In the genomic region with DNA sequence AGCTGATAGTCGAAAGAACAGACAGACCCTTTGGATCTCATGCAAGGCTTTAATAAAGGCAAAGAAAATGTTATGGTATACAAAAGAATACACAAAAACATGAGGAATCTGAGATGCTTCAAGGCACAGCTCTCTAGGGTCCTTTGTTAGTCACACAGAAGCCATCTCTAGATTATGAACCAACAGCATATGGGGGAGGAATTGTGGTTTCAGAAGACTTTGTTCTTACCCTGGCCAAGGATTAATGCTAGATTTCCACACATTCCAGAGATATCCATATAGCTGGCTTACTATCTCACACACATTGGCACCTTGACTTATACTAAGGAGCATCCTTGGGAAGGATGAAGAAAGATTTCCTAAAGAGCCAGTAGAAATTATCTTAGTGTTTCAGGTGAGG, we compare ENCODE assay signal across 23 cellular contexts.
"Had no signal": no experiment of that assay in that cellular context is flagged by ENCODE, and none has a peak within 500 bp of the region (broad histone marks: within the 10 kb centered on the region; RNA-seq: fewer than 3 reads in every experiment).

No MANE protein-coding gene starts in this region.

- H3K9ac ChIP-seq: neural progenitor cell had no signal

- H3K4me1 ChIP-seq: esophagus muscularis mucosa, foreskin keratinocyte, gastroesophageal sphincter, left lung, neural progenitor cell, prostate gland, right atrium auricular region, upper lobe of left lung had no signal

- H3K4me2 ChIP-seq: neural progenitor cell had no signal

- DNase-seq: dermis blood vessel endothelial cell; effector memory CD4-positive, alpha-beta T cell; foreskin keratinocyte; heart left ventricle; hippocampal formation; left cardiac atrium; left lung; mesenchymal stem cell; midbrain; naive thymus-derived CD4-positive, alpha-beta T cell; stimulated activated CD4-positive, alpha-beta T cell treated with anti-CD3 and anti-CD28 coated beads, Interleukin-15, amount 100 ng/mL, for 24 hours; stimulated activated CD4-positive, alpha-beta T cell treated with anti-CD3 and anti-CD28 coated beads, Interleukin-2, amount 100 ng/mL, for 48 hours; stimulated activated naive B cell treated with anti-CD40 and anti-IgM and Interleukin-4, amounts not matched to agents 10 μg/mL and 1 μg/mL and 100 μg/mL, for 72 hours; upper lobe of left lung had no signal

- H3K27me3 ChIP-seq: esophagus muscularis mucosa, foreskin keratinocyte, gastroesophageal sphincter, heart left ventricle, left lung, neural progenitor cell, right atrium auricular region, tibial nerve, upper lobe of left lung had no signal

- H3K36me3 ChIP-seq: esophagus muscularis mucosa, gastroesophageal sphincter, heart left ventricle, left lung, neural progenitor cell, prostate gland, right atrium auricular region, thoracic aorta, tibial nerve, upper lobe of left lung had no signal

- H3K9me3 ChIP-seq: esophagus muscularis mucosa, gastroesophageal sphincter, heart left ventricle, left lung, prostate gland, right atrium auricular region, thoracic aorta, tibial nerve, upper lobe of left lung had no signal

- H3K27ac ChIP-seq: coronary artery, esophagus muscularis mucosa, foreskin keratinocyte, gastroesophageal sphincter, heart left ventricle, left lung, neural progenitor cell, prostate gland, right atrium auricular region, tibial nerve, upper lobe of left lung had no signal

- ATAC-seq: foreskin keratinocyte; gastroesophageal sphincter; heart left ventricle; left cardiac atrium; left lung; naive thymus-derived CD4-positive, alpha-beta T cell; sciatic nerve; stimulated activated naive B cell treated with anti-CD40 and anti-IgM and Interleukin-4, amounts not matched to agents 10 μg/mL and 1 μg/mL and 100 μg/mL, for 72 hours had no signal

- H3K4me3 ChIP-seq: coronary artery, esophagus muscularis mucosa, gastroesophageal sphincter, heart left ventricle, left lung, neural progenitor cell, prostate gland, right atrium auricular region, thoracic aorta, tibial nerve, upper lobe of left lung had no signal

- H2AFZ ChIP-seq: neural progenitor cell had no signal
